In the genomic region with DNA sequence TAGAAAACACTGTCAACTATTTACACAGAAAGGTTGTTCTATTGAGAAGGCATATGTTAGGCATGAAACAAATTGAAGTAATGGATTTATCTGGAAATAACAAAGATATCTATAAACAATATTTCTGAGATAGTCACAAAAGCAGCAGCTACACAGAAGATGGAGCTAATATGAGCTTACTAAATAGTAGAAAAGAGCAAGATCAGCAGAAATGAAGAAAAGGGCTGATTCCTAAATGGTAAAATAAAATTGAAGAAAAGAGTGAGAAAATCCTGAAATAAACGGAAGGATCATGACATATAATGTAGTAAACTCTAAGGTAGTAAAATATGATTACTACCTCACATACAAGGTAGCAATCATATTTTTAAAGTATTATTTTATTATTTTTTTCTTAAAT, we compare ENCODE assay signal across 28 cellular contexts.
"Had no signal": no experiment of that assay in that cellular context is flagged by ENCODE, and none has a peak within 500 bp of the region (broad histone marks: within the 10 kb centered on the region; RNA-seq: fewer than 3 reads in every experiment).

No MANE protein-coding gene starts in this region.

- H3K9me3 ChIP-seq: neutrophil, pancreas, psoas muscle, testis, tibial artery, transverse colon, upper lobe of right lung, uterus had no signal

- ATAC-seq: naive thymus-derived CD8-positive, alpha-beta T cell; natural killer cell treated with Interleukin-12 subunit alpha and Interleukin-12 subunit beta and Interleukin-15 and Interleukin-18, amount 100 ng/mL, for 72 hours; pancreas; psoas muscle; right cardiac atrium; sciatic nerve; stimulated activated memory B cell treated with anti-CD40 and anti-IgM and Interleukin-4, amounts not matched to agents 10 μg/mL and 1 μg/mL and 100 μg/mL, for 72 hours; stimulated activated naive CD8-positive, alpha-beta T cell treated with anti-CD3 and anti-CD28 coated beads, Interleukin-15, amount 100 ng/mL, for 72 hours; stimulated activated naive CD8-positive, alpha-beta T cell treated with anti-CD3 and anti-CD28 coated beads, Interleukin-15, Interleukin-2, amounts not matched to agents 100 U/mL and 50 U/mL, for 24 hours; upper lobe of right lung had no signal

- H3K4me1 ChIP-seq: pancreas, psoas muscle, spleen, suprapubic skin, testis, tibial artery, transverse colon, upper lobe of right lung, uterus had no signal

- H3K4me3 ChIP-seq: pancreas, psoas muscle, skin epidermis, smooth muscle cell, spleen, suprapubic skin, testis, tibial artery, transverse colon, upper lobe of right lung, uterus had no signal

- FAIRE-seq: pancreas had no signal

- H3K27me3 ChIP-seq: neutrophil, pancreas, spleen, suprapubic skin, testis, tibial artery, transverse colon, upper lobe of right lung, uterus had no signal

- H3K36me3 ChIP-seq: neutrophil, pancreas, spleen, suprapubic skin, tibial artery, transverse colon, upper lobe of right lung, uterus had no signal

- DNase-seq: naive thymus-derived CD8-positive, alpha-beta T cell; nephron progenitor cell; nucleus accumbens; pancreas; psoas muscle; right cardiac atrium; spleen; stimulated activated CD4-positive, alpha-beta T cell treated with anti-CD3 and anti-CD28 coated beads, Interleukin-12 subunit alpha, Interleukin-12 subunit beta, amount 100 ng/mL, for 4 hours; stimulated activated CD4-positive, alpha-beta T cell treated with anti-CD3 and anti-CD28 coated beads, Interleukin-1b, Interleukin-23, amount 100 ng/mL, for 48 hours; stimulated activated CD4-positive, alpha-beta T cell treated with anti-CD3 and anti-CD28 coated beads, Interleukin-4, amount 100 ng/mL, for 1 hour; stimulated activated CD4-positive, alpha-beta T cell treated with anti-CD3 and anti-CD28 coated beads, Interleukin-4, amount 100 ng/mL, for 4 hours; stimulated activated CD8-positive, alpha-beta memory T cell treated with anti-CD3 and anti-CD28 coated beads, Interleukin-4, amount 100 ng/mL, for 48 hours; stimulated activated naive CD4-positive, alpha-beta T cell; stimulated activated naive CD8-positive, alpha-beta T cell treated with anti-CD3 and anti-CD28 coated beads, Interleukin-15, amount 100 ng/mL, for 72 hours; stimulated activated naive CD8-positive, alpha-beta T cell treated with anti-CD3 and anti-CD28 coated beads, Interleukin-15, Interleukin-2, amounts not matched to agents 100 U/mL and 50 U/mL, for 24 hours; substantia nigra; testis; tibial artery; transverse colon; upper lobe of right lung; uterus had no signal

- H3K27ac ChIP-seq: neutrophil, pancreas, psoas muscle, skin epidermis, spleen, suprapubic skin, testis, tibial artery, transverse colon, upper lobe of right lung, uterus had no signal

- H3K4me2 ChIP-seq: smooth muscle cell had no signal
